Comparison of ENCODE assay signal across 20 cellular contexts in the genomic region with DNA sequence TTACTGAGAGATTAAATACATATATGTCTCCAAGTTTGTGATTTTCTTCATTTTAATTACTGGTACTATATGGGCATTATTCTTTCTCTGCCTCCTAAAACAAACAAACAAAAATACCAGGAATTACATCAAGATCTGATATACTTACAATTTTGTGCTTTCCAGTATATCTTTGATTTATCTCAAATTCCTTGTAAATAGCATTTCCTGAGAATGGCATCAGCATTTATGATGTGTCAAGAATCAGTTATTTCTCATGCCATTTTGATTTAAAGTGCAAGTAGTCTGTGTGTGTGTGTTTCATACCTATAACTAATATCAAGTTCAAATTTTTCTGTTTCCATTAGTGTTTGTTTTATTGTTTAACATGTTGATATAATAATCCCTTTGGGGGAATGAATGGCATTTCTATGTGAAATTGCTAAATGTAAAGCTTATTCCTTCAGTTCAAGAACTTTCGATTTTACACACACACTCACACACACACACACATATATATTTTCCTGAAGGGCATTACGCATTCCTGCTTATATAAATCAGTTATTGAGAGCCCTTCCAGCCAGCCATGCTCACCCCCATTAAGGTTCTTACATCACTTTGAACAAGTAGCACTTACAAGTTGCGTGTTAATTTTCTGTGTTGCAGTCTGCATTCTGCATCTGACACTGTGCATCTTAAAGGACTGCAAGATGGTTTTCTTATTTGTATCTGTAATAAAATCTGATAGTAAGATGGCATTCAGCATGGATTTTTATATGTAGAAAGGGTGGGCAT.
DNase-seq lines count a peak whose midpoint lies in the region; ATAC-seq, FAIRE-seq and TF ChIP-seq lines count a peak whose summit lies in the region.
"Had no signal": no experiment of that assay in that cellular context is flagged by ENCODE, and none has a peak within 500 bp of the region (broad histone marks: within the 10 kb centered on the region; RNA-seq: fewer than 3 reads in every experiment).

No MANE protein-coding gene starts in this region.

- peak overlapping the region; percentile 90 for H2AK5ac ChIP-seq in IMR-90 (ENCODE audit: low read depth, low read length)

- H3K27me3 Mint-ChIP-seq in activated CD8-positive, alpha-beta memory T cell treated with anti-CD3 and anti-CD28 coated beads, Interleukin-2, amount 10 ng/mL, durations not matched to agents 7 days and 5 days, result no peaks in the 10 kb centered on the region
- H3K27me3 Mint-ChIP-seq in astrocyte (ENCODE audit: low read depth, unreplicated experiment), result no peaks in the 10 kb centered on the region
- no peaks in the 10 kb centered on the region for H3K27me3 Mint-ChIP-seq in osteocyte (ENCODE audit: unreplicated experiment)
- H3K27me3 Mint-ChIP-seq: CD4-positive, alpha-beta T cell; memory B cell had no signal

- TF ChIP-seq POLR2A in IMR-90 (IDR thresholded peaks at IDR 0.05; ENCODE audit: low read depth, low read length) (no peak), uterus (IDR thresholded peaks at IDR 0.05) (no peak), GM12892 (IDR thresholded peaks at IDR 0.05; ENCODE audit: low read depth, low read length) (no peak)

- peak overlapping the region; percentile 17 for H4K5ac ChIP-seq in IMR-90 (ENCODE audit: low read depth, low read length)

- peaks cover 3% of the 10 kb centered on the region for H3K9me3 Mint-ChIP-seq in activated CD8-positive, alpha-beta memory T cell treated with anti-CD3 and anti-CD28 coated beads, Interleukin-2, amount 10 ng/mL, durations not matched to agents 7 days and 5 days (ENCODE audit: low read depth)
- H3K9me3 Mint-ChIP-seq in astrocyte (ENCODE audit: unreplicated experiment), result no peaks in the 10 kb centered on the region
- H3K9me3 Mint-ChIP-seq in osteocyte (ENCODE audit: unreplicated experiment), result no peaks in the 10 kb centered on the region
- H3K9me3 Mint-ChIP-seq: CD4-positive, alpha-beta T cell; memory B cell; nephron progenitor cell; WTC11 had no signal

- no peak overlapping the region for H2AK9ac ChIP-seq in IMR-90 (replicated peaks; ENCODE audit: low read depth, low read length, poor library complexity)

- H4K20me1 ChIP-seq in IMR-90 (ENCODE audit: insufficient read depth, low read length) (no peaks in the 10 kb centered on the region), astrocyte (ENCODE audit: insufficient read depth, low read length) (no peaks in the 10 kb centered on the region)

- WGBS in IMR-90 (ENCODE audit: extremely low coverage in 2 of 2, insufficient read length in 1 of 2), 2 experiments, result no CpG with 5 or more reads among the region's 3 CpGs

- peak overlapping the region; percentile 97 for H3K14ac ChIP-seq in IMR-90 (replicated peaks; ENCODE audit: low read depth, low read length)

- dilution Hi-C loops in IMR-90 (cut with HindIII; ENCODE audit: low sequenced_read_pairs, unreplicated experiment), result no loop called here

- no peak overlapping the region for H3K4me3 ChIP-seq in IMR-90 (ENCODE audit: insufficient read depth, low read depth, low read length)
- H3K4me3 ChIP-seq in astrocyte (ENCODE audit: insufficient read depth, low read depth, low read length), result no peak overlapping the region
- H3K4me3 ChIP-seq in uterus, result no peak overlapping the region
- H3K4me3 ChIP-seq: hepatocyte had no signal

- peak overlapping the region; percentile 94 for H4K91ac ChIP-seq in IMR-90 (ENCODE audit: insufficient read depth, low read depth, low read length)

- H3K36me3 ChIP-seq in IMR-90 (ENCODE audit: control insufficient read depth, insufficient read depth, low read length) (peaks cover 2% of the 10 kb centered on the region; the same call in 1 of the 2 replicates), astrocyte (ENCODE audit: insufficient read depth, low read length) (peaks cover 6% of the 10 kb centered on the region), uterus (no peaks in the 10 kb centered on the region)

- in situ Hi-C loops in IMR-90 (cut with MboI; ENCODE audit: low sequenced_read_pairs), result loop anchor here (10.0 kb wide), 1 partner anchor 185 kb away; no protein-coding TSS in a partner anchor

- peak overlapping the region; percentile 72 for H3K27ac Mint-ChIP-seq in activated CD8-positive, alpha-beta memory T cell treated with anti-CD3 and anti-CD28 coated beads, Interleukin-2, amount 10 ng/mL, durations not matched to agents 7 days and 5 days
- peak overlapping the region; percentile 26 for H3K27ac Mint-ChIP-seq in astrocyte (ENCODE audit: unreplicated experiment)
- peak overlapping the region; percentile 76 for H3K27ac Mint-ChIP-seq in osteocyte (ENCODE audit: unreplicated experiment)
- H3K27ac Mint-ChIP-seq: CD4-positive, alpha-beta T cell; memory B cell; nephron progenitor cell; WTC11 had no signal

- H3K56ac ChIP-seq in IMR-90 (ENCODE audit: extremely low read depth, insufficient read depth, low read length), result peak overlapping the region; percentile 85

- H3K4ac ChIP-seq in IMR-90 (ENCODE audit: low read depth, low read length), result peak overlapping the region; percentile 90

- no peak for ATAC-seq in activated CD8-positive, alpha-beta memory T cell treated with anti-CD3 and anti-CD28 coated beads, Interleukin-2, amount 10 ng/mL, durations not matched to agents 7 days and 5 days
- no peak for ATAC-seq in IMR-90 (ENCODE audit: low read depth)
- ATAC-seq: WTC11 had no signal

- DNase-seq in activated CD8-positive, alpha-beta memory T cell treated with anti-CD3 and anti-CD28 coated beads, Interleukin-2, amount 10 ng/mL, durations not matched to agents 7 days and 5 days, result no peak
- DNase-seq in activated CD8-positive, alpha-beta memory T cell treated with anti-CD3 and anti-CD28 coated beads for 24 hours, result no peak
- DNase-seq in IMR-90 (no peak), astrocyte (ENCODE audit: low read depth) (no peak), osteocyte (ENCODE audit: extremely low spot score, unreplicated experiment) (no peak), uterus (no peak), GM12892 (ENCODE audit: insufficient read length) (no peak)
- no peak for DNase-seq in activated effector memory CD4-positive, alpha-beta T cell treated with anti-CD3 and anti-CD28 coated beads, Interleukin-2, amount 50 U/mL, for 16 hours
- DNase-seq: activated CD8-positive, alpha-beta memory T cell treated with anti-CD3 and anti-CD28 coated beads, Interleukin-2, amount 50 U/mL, for 4 hours; CD4-positive, alpha-beta T cell; effector memory CD4-positive, alpha-beta T cell; MM.1S; NCI-H187; NCI-H446; nephron progenitor cell; NK-92 treated with Interleukin-12 subunit alpha and Interleukin-12 subunit beta, amount 100 ng/mL, for 24 hours had no signal

- no peak for FAIRE-seq in astrocyte (lab: Jason Lieb, UNC)
- no peak for FAIRE-seq in GM12892 (lab: Jason Lieb, UNC)

- H3K27me3 ChIP-seq in IMR-90 (ENCODE audit: control insufficient read depth, insufficient read depth, low read length) (no peaks in the 10 kb centered on the region), astrocyte (ENCODE audit: insufficient read depth, low read length) (no peaks in the 10 kb centered on the region), uterus (no peaks in the 10 kb centered on the region)
- H3K27me3 ChIP-seq: hepatocyte had no signal

- peak overlapping the region; percentile 98 for H2BK120ac ChIP-seq in IMR-90 (ENCODE audit: low read depth, low read length)

- peak overlapping the region; percentile 98 for H2BK20ac ChIP-seq in IMR-90 (ENCODE audit: low read depth, low read length)

- CTCF ChIA-PET in activated CD8-positive, alpha-beta memory T cell treated with anti-CD3 and anti-CD28 coated beads, Interleukin-2, amount 10 ng/mL, durations not matched to agents 7 days and 5 days (lab: Charles Lee), result interaction anchor here (1.7 kb wide), 1 partner anchor 10 kb away, joined by 4 read pairs; no protein-coding TSS in a partner anchor
- CTCF ChIA-PET in IMR-90 (lab: Yijun Ruan, JAX), result interaction anchor here (0.6 to 0.7 kb wide), 2 partner anchors 88 to 428 kb away, joined by 4 to 5 read pairs; no protein-coding TSS in a partner anchor

- peaks cover 78% of the 10 kb centered on the region for H3K79me2 ChIP-seq in astrocyte (ENCODE audit: insufficient read depth, low read length)

- H3K4me1 ChIP-seq in IMR-90 (ENCODE audit: control insufficient read depth, insufficient read depth, low read length), result peaks cover 4% of the 10 kb centered on the region
- H3K4me1 ChIP-seq in astrocyte (ENCODE audit: insufficient read depth, low read length), result peaks cover 17% of the 10 kb centered on the region
- H3K4me1 ChIP-seq in uterus, result no peaks in the 10 kb centered on the region

- POLR2A ChIA-PET in IMR-90 (lab: Charles Lee; ENCODE audit: unreplicated experiment), result interaction anchor here (0.5 kb wide), 1 partner anchor 18 kb away, joined by 3 read pairs; no protein-coding TSS in a partner anchor

- peaks cover 17 to 34% of the 10 kb centered on the region in 2 experiments for H3K79me1 ChIP-seq in IMR-90 (ENCODE audit: low read depth in 1 of 2, low read length in 2 of 2)

- H3K9me3 ChIP-seq in IMR-90 (ENCODE audit: control insufficient read depth, insufficient read depth, low read length) (no peaks in the 10 kb centered on the region), astrocyte (ENCODE audit: insufficient read depth, low read depth, low read length) (no peaks in the 10 kb centered on the region), uterus (no peaks in the 10 kb centered on the region)

- H3K36me3 Mint-ChIP-seq in activated CD8-positive, alpha-beta memory T cell treated with anti-CD3 and anti-CD28 coated beads, Interleukin-2, amount 10 ng/mL, durations not matched to agents 7 days and 5 days, result peaks cover 49% of the 10 kb centered on the region
- H3K36me3 Mint-ChIP-seq in astrocyte (ENCODE audit: low read depth, unreplicated experiment), result no peaks in the 10 kb centered on the region
- H3K36me3 Mint-ChIP-seq in osteocyte (ENCODE audit: unreplicated experiment), result peaks cover 1% of the 10 kb centered on the region
- H3K36me3 Mint-ChIP-seq: WTC11 had no signal

- intact Hi-C loops in IMR-90 (cut with micrococcal nuclease), result loop anchor here (5.0 kb wide), 1 partner anchor 102 kb away; a partner anchor contains a TSS
- intact Hi-C loops in uterus (cut with DNase I; ENCODE audit: low total_unique reads), result no loop called here

- TF ChIP-seq CTCF in IMR-90 (conservative IDR thresholded peaks at IDR 0.05; ENCODE audit: low read depth, low read length), result no peak
- no peak for TF ChIP-seq CTCF in astrocyte (IDR thresholded peaks at IDR 0.05; ENCODE audit: insufficient read depth, low read depth, low read length)
- no peak for TF ChIP-seq CTCF in osteocyte (IDR thresholded peaks at IDR 0.05)
- no peak for TF ChIP-seq CTCF in uterus (IDR thresholded peaks at IDR 0.05)

- H2BK5ac ChIP-seq in IMR-90 (ENCODE audit: low read depth, low read length, poor library complexity, severe bottlenecking), result peak overlapping the region; percentile 92

- TF ChIP-seq RAD21 in IMR-90 (IDR thresholded peaks at IDR 0.05; ENCODE audit: low read length), result no peak

- peak overlapping the region; percentile 95 to 97 for H4K8ac ChIP-seq in IMR-90 (ENCODE audit: low read depth in 2 of 2, low read length in 2 of 2)

- H2BK15ac ChIP-seq in IMR-90 (ENCODE audit: low read depth, low read length), result peak overlapping the region; percentile 98

- H3K4me3 Mint-ChIP-seq in activated CD8-positive, alpha-beta memory T cell treated with anti-CD3 and anti-CD28 coated beads, Interleukin-2, amount 10 ng/mL, durations not matched to agents 7 days and 5 days, result peak overlapping the region; percentile 12
- H3K4me3 Mint-ChIP-seq in astrocyte (ENCODE audit: unreplicated experiment) (no peak overlapping the region), osteocyte (ENCODE audit: unreplicated experiment) (peak overlapping the region; percentile 10)
- H3K4me3 Mint-ChIP-seq: CD4-positive, alpha-beta T cell; memory B cell; nephron progenitor cell; WTC11 had no signal

- H2AFZ ChIP-seq in IMR-90 (replicated peaks; ENCODE audit: low read length, poor library complexity), result no peak overlapping the region
- no peak overlapping the region for H2AFZ ChIP-seq in astrocyte (ENCODE audit: low read depth, low read length)
- H2AFZ ChIP-seq: hepatocyte had no signal

- H3K4me2 ChIP-seq in IMR-90 (ENCODE audit: low read depth, low read length), result peak overlapping the region; percentile 31
- H3K4me2 ChIP-seq in astrocyte (ENCODE audit: low read length), result peak overlapping the region; percentile 75
- H3K4me2 ChIP-seq: hepatocyte had no signal

- no TSS peak for BruUV-seq in IMR-90 (replicated peaks; lab: Mats Ljungman, UMichigan)

- peak overlapping the region; percentile 77; the same call in 1 of the 2 replicates for H3K9ac ChIP-seq in IMR-90 (ENCODE audit: low read depth, low read length)
- H3K9ac ChIP-seq in astrocyte (ENCODE audit: low read length), result peak overlapping the region; percentile 55

- peaks cover 47% of the 10 kb centered on the region for H3K4me1 Mint-ChIP-seq in activated CD8-positive, alpha-beta memory T cell treated with anti-CD3 and anti-CD28 coated beads, Interleukin-2, amount 10 ng/mL, durations not matched to agents 7 days and 5 days
- H3K4me1 Mint-ChIP-seq in astrocyte (ENCODE audit: low read depth, unreplicated experiment), result peaks cover 30% of the 10 kb centered on the region
- peaks cover 59% of the 10 kb centered on the region for H3K4me1 Mint-ChIP-seq in osteocyte (ENCODE audit: unreplicated experiment)
- H3K4me1 Mint-ChIP-seq: nephron progenitor cell had no signal

- H3K18ac ChIP-seq in IMR-90 (ENCODE audit: low read depth, low read length), result peak overlapping the region; percentile 80; the same call in 1 of the 2 replicates

- peak overlapping the region; percentile 68 for H3K27ac ChIP-seq in IMR-90 (ENCODE audit: insufficient read depth, low read length)
- peak overlapping the region; percentile 92 for H3K27ac ChIP-seq in astrocyte (ENCODE audit: low read depth, low read length)
- no peak overlapping the region for H3K27ac ChIP-seq in uterus
- H3K27ac ChIP-seq: hepatocyte, RWPE1 had no signal

- peaks cover 3% of the 10 kb centered on the region; the same call in 1 of the 2 replicates for H3K9me1 ChIP-seq in IMR-90 (ENCODE audit: insufficient read depth, low read length)

- peak overlapping the region; percentile 97; the same call in 1 of the 2 replicates for H3K23ac ChIP-seq in IMR-90 (ENCODE audit: low read depth, low read length)

Comparison
In these comparisons a context has a peak if more than half of its experiments do, and no peak if none do; other contexts are left out.
1. H3K27ac Mint-ChIP-seq: peak in every context shown above with its lines; median percentile 76 in osteocyte; 72 in activated CD8-positive, alpha-beta memory T cell treated with anti-CD3 and anti-CD28 coated beads, Interleukin-2, amount 10 ng/mL, durations not matched to agents 7 days and 5 days; 26 in astrocyte.
2. H3K27ac ChIP-seq: peak in IMR-90 (single experiment) and astrocyte (single experiment); none in uterus (0 of 2).